8 cellular contexts compared by ENCODE assay signal in genomic region chr11:60887531-60887930, GRCh38. TPM values are rescaled to one million over a fixed set of nuclear protein-coding genes. Genes with fewer than 3 reads are reported as not detected.
DNase-seq lines count a peak whose midpoint lies in the region; ATAC-seq, FAIRE-seq and TF ChIP-seq lines count a peak whose summit lies in the region.

No MANE protein-coding gene starts in this region.

- no peak overlapping the region for H3K27ac ChIP-seq in A549

- peak; percentile 62 to 73 for TF ChIP-seq RAD21 in A549 (conservative IDR thresholded peaks at IDR 0.05 in 1 of 2, IDR thresholded peaks at IDR 0.05 in 1 of 2)

- TF ChIP-seq EP300 in A549 (IDR thresholded peaks at IDR 0.05), result no peak

- peak; percentile 49 for TF ChIP-seq CTCF in A549 (IDR thresholded peaks at IDR 0.05)
- peak; percentile 19 for TF ChIP-seq CTCF in mucosa of descending colon (IDR thresholded peaks at IDR 0.05)

- DNase-seq in A549 (ENCODE audit: low read depth in 1 of 2, low spot score in 1 of 2) (peak; percentile 41 to 53), GDM1 (lab: John Stamatoyannopoulos, UW) (peak; percentile 49), Kasumi-1 (lab: John Stamatoyannopoulos, UW) (peak; percentile 41 to 44), SK-N-DZ (ENCODE audit: low spot score) (peak; percentile 40), dermis blood vessel endothelial cell (peak; percentile 85), mucosa of descending colon (peak in 2 of 3 donors; percentile 67 to 81)
- no peak for DNase-seq in activated T-helper 1 cell treated with anti-CD3 and anti-CD28 coated beads, Interleukin-12 subunit alpha, Interleukin-12 subunit beta, Interleukin-2, Interleukin-4 antibody, amounts not matched to agents 30 ng/mL and 10 ng/mL and 1 ng/mL, durations not matched to agents 14 hours and 24 hours and 36 hours (ENCODE audit: low spot score)

- POLR2A ChIA-PET in A549 (lab: Yijun Ruan, JAX), result interaction anchor here (0.6 to 1.4 kb wide), 5 partner anchors 9 to 105 kb away, joined by 3 to 5 read pairs (median 4); no protein-coding TSS in a partner anchor

- CTCF ChIA-PET in A549 (lab: Yijun Ruan, JAX), result interaction anchor here (1.0 to 7.7 kb wide), 21 partner anchors 8 to 141 kb away, joined by 3 to 109 read pairs (median 5); partner anchors contain the start of gene ZP1

- no peaks in the 10 kb centered on the region for H3K9me3 Mint-ChIP-seq in activated T-helper 1 cell treated with anti-CD3 and anti-CD28 coated beads, Interleukin-12 subunit alpha, Interleukin-12 subunit beta, Interleukin-2, Interleukin-4 antibody, amounts not matched to agents 30 ng/mL and 10 ng/mL and 1 ng/mL, durations not matched to agents 14 hours and 24 hours and 36 hours

- no peak overlapping the region for H3K27ac Mint-ChIP-seq in activated T-helper 1 cell treated with anti-CD3 and anti-CD28 coated beads, Interleukin-12 subunit alpha, Interleukin-12 subunit beta, Interleukin-2, Interleukin-4 antibody, amounts not matched to agents 30 ng/mL and 10 ng/mL and 1 ng/mL, durations not matched to agents 14 hours and 24 hours and 36 hours

- H3K4me2 ChIP-seq in A549, result no peak overlapping the region

- intact Hi-C loops in mucosa of descending colon (cut with DNase I, micrococcal nuclease), result loop anchor here in 1 of 2 donors (5.0 kb wide), 1 partner anchor 55 kb away; no protein-coding TSS in a partner anchor
- intact Hi-C loops in activated T-helper 1 cell treated with anti-CD3 and anti-CD28 coated beads, Interleukin-12 subunit alpha, Interleukin-12 subunit beta, Interleukin-2, Interleukin-4 antibody, amounts not matched to agents 30 ng/mL and 10 ng/mL and 1 ng/mL, durations not matched to agents 14 hours and 24 hours and 36 hours (cut with micrococcal nuclease), result loop anchor here (1.0 kb wide), 2 partner anchors 56 to 112 kb away; no protein-coding TSS in a partner anchor

- H3K9me3 ChIP-seq in A549 (no peaks in the 10 kb centered on the region), mucosa of descending colon (no peaks in the 10 kb centered on the region)

- H3K4me3 ChIP-seq in A549, result no peak overlapping the region
- H3K4me3 ChIP-seq in mucosa of descending colon, result no peak overlapping the region

- H3K4me1 ChIP-seq in A549 (no peaks in the 10 kb centered on the region), mucosa of descending colon (ENCODE audit: low read depth) (no peaks in the 10 kb centered on the region)

- H3K27me3 Mint-ChIP-seq in activated T-helper 1 cell treated with anti-CD3 and anti-CD28 coated beads, Interleukin-12 subunit alpha, Interleukin-12 subunit beta, Interleukin-2, Interleukin-4 antibody, amounts not matched to agents 30 ng/mL and 10 ng/mL and 1 ng/mL, durations not matched to agents 14 hours and 24 hours and 36 hours (ENCODE audit: insufficient read depth), result no peaks in the 10 kb centered on the region

- no peak for FAIRE-seq in A549 (lab: Jason Lieb, UNC)

- 58% methylated on average over 5 of the region's 5 CpGs for WGBS in A549 (ENCODE audit: missing lambda C conversion rate)

- H3K36me3 ChIP-seq in mucosa of descending colon (ENCODE audit: low read depth), result no peaks in the 10 kb centered on the region

- ATAC-seq in A549 (peak; percentile 94 to 96), mucosa of descending colon (peak; percentile 91), HG03097 (IDR thresholded peaks at IDR 0.05; ENCODE audit: low FRiP score, unreplicated experiment) (no peak)

- H3K4me1 Mint-ChIP-seq in activated T-helper 1 cell treated with anti-CD3 and anti-CD28 coated beads, Interleukin-12 subunit alpha, Interleukin-12 subunit beta, Interleukin-2, Interleukin-4 antibody, amounts not matched to agents 30 ng/mL and 10 ng/mL and 1 ng/mL, durations not matched to agents 14 hours and 24 hours and 36 hours (ENCODE audit: low read depth), result peaks cover 12% of the 10 kb centered on the region

- peaks cover 33% of the 10 kb centered on the region for H3K36me3 Mint-ChIP-seq in activated T-helper 1 cell treated with anti-CD3 and anti-CD28 coated beads, Interleukin-12 subunit alpha, Interleukin-12 subunit beta, Interleukin-2, Interleukin-4 antibody, amounts not matched to agents 30 ng/mL and 10 ng/mL and 1 ng/mL, durations not matched to agents 14 hours and 24 hours and 36 hours (ENCODE audit: low read depth)

- no peak overlapping the region for H3K4me3 Mint-ChIP-seq in activated T-helper 1 cell treated with anti-CD3 and anti-CD28 coated beads, Interleukin-12 subunit alpha, Interleukin-12 subunit beta, Interleukin-2, Interleukin-4 antibody, amounts not matched to agents 30 ng/mL and 10 ng/mL and 1 ng/mL, durations not matched to agents 14 hours and 24 hours and 36 hours

- no peak for TF ChIP-seq POLR2A in A549 (IDR thresholded peaks at IDR 0.05; ENCODE audit: low read length)

RNA-seq across cellular contexts. Expression of gene PRPF19, which starts 18.9 kb away (rescaled TPM):
- polyA plus RNA-seq in A549 (2011; rRNA removed) (41.1 and 51.7 TPM in 2 replicates), A549 (2017; fragmentation: RNase III; extraction: RNeasy Plus Mini Kit Qiagen cat#74134 plus additional on column Dnase treatment) (175 to 184 TPM (median 177 TPM) in 3 replicates)
- polyA plus RNA-seq in A549 (2012; cell fraction: cytosol; rRNA removed), result 77.9 and 97.7 TPM in 2 replicates
- polyA plus RNA-seq in A549 (2012; cell fraction: nucleus; rRNA removed), result 117 and 145 TPM in 2 replicates
- polyA minus RNA-seq in A549 (2011; rRNA and poly(A)+ RNA removed), result 45.9 and 67.2 TPM in 2 replicates
- polyA plus RNA-seq in SK-N-DZ (2014; cell fraction: cytosol; rRNA removed), result 123 and 160 TPM in 2 replicates
- 62.6 and 67.4 TPM in 2 replicates for polyA plus RNA-seq in SK-N-DZ (2014; cell fraction: nucleus; rRNA removed)
- total RNA-seq in dermis blood vessel endothelial cell (45.8 and 79.6 TPM in 2 replicates), mucosa of descending colon (10 to 100 TPM; 61.1 to 74.1 (median 64.6) TPM)
- 221 and 222 TPM in 2 replicates for total RNA-seq in activated T-helper 1 cell treated with anti-CD3 and anti-CD28 coated beads, Interleukin-12 subunit alpha, Interleukin-12 subunit beta, Interleukin-2, Interleukin-4 antibody, amounts not matched to agents 30 ng/mL and 10 ng/mL and 1 ng/mL, durations not matched to agents 14 hours and 24 hours and 36 hours

RNA-seq across cellular contexts. Expression of gene ZP1, which starts 20.2 kb away (rescaled TPM):
- polyA plus RNA-seq in A549 (2011; rRNA removed) (0.06 and 0.26 TPM in 2 replicates), A549 (2017; fragmentation: RNase III; extraction: RNeasy Plus Mini Kit Qiagen cat#74134 plus additional on column Dnase treatment) (0.30 to 0.32 TPM (median 0.30 TPM) in 3 replicates)
- 0.07 and 0.23 TPM in 2 replicates for polyA plus RNA-seq in A549 (2012; cell fraction: cytosol; rRNA removed)
- 0.32 and 0.73 TPM in 2 replicates for polyA plus RNA-seq in A549 (2012; cell fraction: nucleus; rRNA removed)
- polyA minus RNA-seq in A549 (2011; rRNA and poly(A)+ RNA removed), result 0.19 TPM in 1 of 2 replicates, not detected in the other
- not detected in 2 replicates for polyA plus RNA-seq in SK-N-DZ (2014; cell fraction: cytosol; rRNA removed)
- not detected in 2 replicates for polyA plus RNA-seq in SK-N-DZ (2014; cell fraction: nucleus; rRNA removed)
- total RNA-seq in dermis blood vessel endothelial cell (not detected in 2 replicates), mucosa of descending colon (under 1 TPM in 2 of 3 donors, not detected in 1; 0.23 to 0.41 TPM)
- total RNA-seq in activated T-helper 1 cell treated with anti-CD3 and anti-CD28 coated beads, Interleukin-12 subunit alpha, Interleukin-12 subunit beta, Interleukin-2, Interleukin-4 antibody, amounts not matched to agents 30 ng/mL and 10 ng/mL and 1 ng/mL, durations not matched to agents 14 hours and 24 hours and 36 hours, result not detected in 2 replicates

RNA-seq across cellular contexts. Expression of gene TMEM109, which starts 26.4 kb away (rescaled TPM):
- polyA plus RNA-seq in A549 (2011; rRNA removed) (40.9 and 58.0 TPM in 2 replicates), A549 (2017; fragmentation: RNase III; extraction: RNeasy Plus Mini Kit Qiagen cat#74134 plus additional on column Dnase treatment) (88.4 to 93.4 TPM (median 93.0 TPM) in 3 replicates)
- 66.3 and 75.3 TPM in 2 replicates for polyA plus RNA-seq in A549 (2012; cell fraction: cytosol; rRNA removed)
- 76.5 and 78.4 TPM in 2 replicates for polyA plus RNA-seq in A549 (2012; cell fraction: nucleus; rRNA removed)
- polyA minus RNA-seq in A549 (2011; rRNA and poly(A)+ RNA removed), result 33.3 and 36.8 TPM in 2 replicates
- polyA plus RNA-seq in SK-N-DZ (2014; cell fraction: cytosol; rRNA removed), result 32.4 and 34.1 TPM in 2 replicates
- 12.8 and 16.7 TPM in 2 replicates for polyA plus RNA-seq in SK-N-DZ (2014; cell fraction: nucleus; rRNA removed)
- total RNA-seq in dermis blood vessel endothelial cell (63.6 and 114 TPM in 2 replicates), mucosa of descending colon (10 to 100 TPM; 35.8 to 95.2 (median 46.6) TPM)
- 138 and 143 TPM in 2 replicates for total RNA-seq in activated T-helper 1 cell treated with anti-CD3 and anti-CD28 coated beads, Interleukin-12 subunit alpha, Interleukin-12 subunit beta, Interleukin-2, Interleukin-4 antibody, amounts not matched to agents 30 ng/mL and 10 ng/mL and 1 ng/mL, durations not matched to agents 14 hours and 24 hours and 36 hours

RNA-seq across cellular contexts. Expression of gene PTGDR2, which starts 31.8 kb away (rescaled TPM):
- polyA plus RNA-seq in A549 (2011; rRNA removed) (0.05 and 0.09 TPM in 2 replicates), A549 (2017; fragmentation: RNase III; extraction: RNeasy Plus Mini Kit Qiagen cat#74134 plus additional on column Dnase treatment) (0.07 to 0.19 TPM (median 0.16 TPM) in 3 replicates)
- polyA plus RNA-seq in A549 (2012; cell fraction: cytosol; rRNA removed), result 0.08 TPM in 2 replicates
- 0.64 and 1.0 TPM in 2 replicates for polyA plus RNA-seq in A549 (2012; cell fraction: nucleus; rRNA removed)
- 0.15 TPM in 1 of 2 replicates, not detected in the other for polyA minus RNA-seq in A549 (2011; rRNA and poly(A)+ RNA removed)
- not detected in 2 replicates for polyA plus RNA-seq in SK-N-DZ (2014; cell fraction: cytosol; rRNA removed)
- 0.29 TPM in 1 of 2 replicates, not detected in the other for polyA plus RNA-seq in SK-N-DZ (2014; cell fraction: nucleus; rRNA removed)
- total RNA-seq in dermis blood vessel endothelial cell (0.05 TPM in 1 of 2 replicates, not detected in the other), mucosa of descending colon (1 to 10 TPM; 1.8 to 3.4 (median 2.6) TPM)
- 0.10 TPM in 2 replicates for total RNA-seq in activated T-helper 1 cell treated with anti-CD3 and anti-CD28 coated beads, Interleukin-12 subunit alpha, Interleukin-12 subunit beta, Interleukin-2, Interleukin-4 antibody, amounts not matched to agents 30 ng/mL and 10 ng/mL and 1 ng/mL, durations not matched to agents 14 hours and 24 hours and 36 hours

RNA-seq across cellular contexts. Expression of gene TMEM132A, which starts 36.7 kb away (rescaled TPM):
- polyA plus RNA-seq in A549 (2011; rRNA removed) (18.1 and 19.5 TPM in 2 replicates), A549 (2017; fragmentation: RNase III; extraction: RNeasy Plus Mini Kit Qiagen cat#74134 plus additional on column Dnase treatment) (87.2 to 91.8 TPM (median 88.0 TPM) in 3 replicates)
- 58.4 and 83.2 TPM in 2 replicates for polyA plus RNA-seq in A549 (2012; cell fraction: cytosol; rRNA removed)
- 368 and 501 TPM in 2 replicates for polyA plus RNA-seq in A549 (2012; cell fraction: nucleus; rRNA removed)
- polyA minus RNA-seq in A549 (2011; rRNA and poly(A)+ RNA removed), result 20.1 and 20.2 TPM in 2 replicates
- polyA plus RNA-seq in SK-N-DZ (2014; cell fraction: cytosol; rRNA removed), result 206 and 314 TPM in 2 replicates
- polyA plus RNA-seq in SK-N-DZ (2014; cell fraction: nucleus; rRNA removed), result 775 and 968 TPM in 2 replicates
- total RNA-seq in dermis blood vessel endothelial cell (99.5 and 112 TPM in 2 replicates), mucosa of descending colon (10 to 100 TPM in 1 of 3 donors, 1 to 10 TPM in 2; 3.9 to 11.8 (median 8.5) TPM)
- 2.4 and 3.2 TPM in 2 replicates for total RNA-seq in activated T-helper 1 cell treated with anti-CD3 and anti-CD28 coated beads, Interleukin-12 subunit alpha, Interleukin-12 subunit beta, Interleukin-2, Interleukin-4 antibody, amounts not matched to agents 30 ng/mL and 10 ng/mL and 1 ng/mL, durations not matched to agents 14 hours and 24 hours and 36 hours
